Comparison of ENCODE assay signal across 14 cellular contexts in genomic region chr16:11721781-11722467, GRCh38. TPM values are rescaled to one million over a fixed set of nuclear protein-coding genes. Genes with fewer than 3 reads are reported as not detected.
DNase-seq lines count a peak whose midpoint lies in the region; ATAC-seq and TF ChIP-seq lines count a peak whose summit lies in the region.
"Had no signal": no experiment of that assay in that cellular context is flagged by ENCODE, and none has a peak within 500 bp of the region (broad histone marks: within the 10 kb centered on the region; RNA-seq: fewer than 3 reads in every experiment).

No MANE protein-coding gene starts in this region.

- no peaks in the 10 kb centered on the region for H3K27me3 Mint-ChIP-seq in activated T-cell treated with anti-CD3 and anti-CD28 coated beads, Interleukin-2, amount 50 U/mL, for 24 hours
- H3K27me3 Mint-ChIP-seq: stimulated activated naive CD8-positive, alpha-beta T cell treated with anti-CD3 and anti-CD28 coated beads, Interleukin-15, amount 100 ng/mL, for 72 hours had no signal

- H3K27me3 ChIP-seq in KMS-11 (ENCODE audit: insufficient read depth, low read depth), result no peaks in the 10 kb centered on the region
- H3K27me3 ChIP-seq: spleen had no signal

- H3K4me2 ChIP-seq in KMS-11, result no peak overlapping the region

- H3K79me2 ChIP-seq in KMS-11 (ENCODE audit: insufficient read depth, low read depth), result peaks cover 49% of the 10 kb centered on the region; the same call in 1 of the 2 replicates

- H3K9me3 Mint-ChIP-seq in activated T-cell treated with anti-CD3 and anti-CD28 coated beads, Interleukin-2, amount 50 U/mL, for 24 hours, result no peaks in the 10 kb centered on the region
- H3K9me3 Mint-ChIP-seq: stimulated activated naive CD8-positive, alpha-beta T cell treated with anti-CD3 and anti-CD28 coated beads, Interleukin-15, amount 100 ng/mL, for 72 hours had no signal

- no peak overlapping the region for H3K4me3 ChIP-seq in KMS-11 (IDR thresholded peaks at IDR 0.05; ENCODE audit: insufficient read depth, low read depth, low read length)
- no peak overlapping the region for H3K4me3 ChIP-seq in foreskin fibroblast (ENCODE audit: low read depth in 1 of 2, low read length in 2 of 2)
- H3K4me3 ChIP-seq: spleen had no signal

- peaks cover 74% of the 10 kb centered on the region for H3K36me3 Mint-ChIP-seq in activated T-cell treated with anti-CD3 and anti-CD28 coated beads, Interleukin-2, amount 50 U/mL, for 24 hours (ENCODE audit: low read depth)

- no peak overlapping the region for H3K4me3 Mint-ChIP-seq in activated T-cell treated with anti-CD3 and anti-CD28 coated beads, Interleukin-2, amount 50 U/mL, for 24 hours
- H3K4me3 Mint-ChIP-seq: stimulated activated naive CD8-positive, alpha-beta T cell treated with anti-CD3 and anti-CD28 coated beads, Interleukin-15, amount 100 ng/mL, for 72 hours had no signal

- no peak for ATAC-seq in GM21528 (IDR thresholded peaks at IDR 0.05; ENCODE audit: low FRiP score, unreplicated experiment)
- ATAC-seq: stimulated activated naive CD8-positive, alpha-beta T cell treated with anti-CD3 and anti-CD28 coated beads, Interleukin-15, amount 100 ng/mL, for 72 hours had no signal

- 0 out of 2 replicates have a peak overlapping the region, but pooled peaks have one; percentile 5 for H3K27ac ChIP-seq in KMS-11

- peaks cover 70% of the 10 kb centered on the region for H3K4me1 ChIP-seq in KMS-11 (ENCODE audit: low read depth, poor library complexity, severe bottlenecking)

- H3K36me3 ChIP-seq in KMS-11 (ENCODE audit: insufficient read depth), result peaks cover 44% of the 10 kb centered on the region; the same call in 1 of the 2 replicates

- DNase-seq in activated T-cell treated with anti-CD3 and anti-CD28 coated beads, Interleukin-2, amount 50 U/mL, for 24 hours, result no peak
- DNase-seq in activated T-cell treated with anti-CD3 and anti-CD28 coated beads, Interleukin-2, amount 50 U/mL, for 48 hours, result no peak
- DNase-seq in kidney tubule cell (ENCODE audit: low spot score) (peak; percentile 53), renal cortical epithelial cell (ENCODE audit: low read depth) (peak; percentile 43), foreskin fibroblast (no peak), COR-L47 (lab: John Stamatoyannopoulos, UW) (no peak)
- DNase-seq: central memory CD4-positive, alpha-beta T cell; effector memory CD4-positive, alpha-beta T cell; hippocampal formation; kidney; spleen; stimulated activated naive CD8-positive, alpha-beta T cell treated with anti-CD3 and anti-CD28 coated beads, Interleukin-15, amount 100 ng/mL, for 72 hours had no signal

- TF ChIP-seq CTCF in KMS-11 (conservative IDR thresholded peaks at IDR 0.05; ENCODE audit: low read depth, low read length) (no peak), foreskin fibroblast (IDR thresholded peaks at IDR 0.05; ENCODE audit: low read depth, low read length) (no peak)

- peaks cover 14% of the 10 kb centered on the region for H3K4me1 Mint-ChIP-seq in activated T-cell treated with anti-CD3 and anti-CD28 coated beads, Interleukin-2, amount 50 U/mL, for 24 hours (ENCODE audit: low read depth)

- H2AFZ ChIP-seq in KMS-11 (ENCODE audit: low read depth), result no peak overlapping the region

- no peaks in the 10 kb centered on the region for H4K20me1 ChIP-seq in KMS-11 (ENCODE audit: insufficient read depth)

- H3K27ac Mint-ChIP-seq in activated T-cell treated with anti-CD3 and anti-CD28 coated beads, Interleukin-2, amount 50 U/mL, for 24 hours, result peak overlapping the region; percentile 29

- H3K9ac ChIP-seq in KMS-11, result no peak overlapping the region

RNA-seq across cellular contexts. Expression of gene TXNDC11, which starts 20.7 kb away (rescaled TPM):
- 38.3 and 47.9 TPM in 2 replicates for total RNA-seq in renal cortical epithelial cell

RNA-seq across cellular contexts. Expression of gene SNN, which starts 53.7 kb away (rescaled TPM):
- total RNA-seq in renal cortical epithelial cell, result 25.4 and 50.7 TPM in 2 replicates

Comparison
In these comparisons a context has a peak if more than half of its experiments do, and no peak if none do; other contexts are left out.
1. DNase-seq: peak in kidney tubule cell (single experiment) and renal cortical epithelial cell (single experiment); none in activated T-cell treated with anti-CD3 and anti-CD28 coated beads, Interleukin-2, amount 50 U/mL, for 24 hours (single experiment), activated T-cell treated with anti-CD3 and anti-CD28 coated beads, Interleukin-2, amount 50 U/mL, for 48 hours (0 of 2), foreskin fibroblast (0 of 2) and COR-L47 (single experiment).